ENCODE assay signal across 28 cellular contexts in genomic region chr11:101797335-101797734, GRCh38.
DNase-seq lines count a peak whose midpoint lies in the region; ATAC-seq and TF ChIP-seq lines count a peak whose summit lies in the region.
"Had no signal": no experiment of that assay in that cellular context is flagged by ENCODE, and none has a peak within 500 bp of the region (broad histone marks: within the 10 kb centered on the region; RNA-seq: fewer than 3 reads in every experiment).

No MANE protein-coding gene starts in this region.

- no peaks in the 10 kb centered on the region for H3K79me2 ChIP-seq in osteoblast (ENCODE audit: insufficient read depth, low read length)

- H3K36me3 ChIP-seq in MG63 (no peaks in the 10 kb centered on the region), osteoblast (ENCODE audit: insufficient read depth, low read length) (no peaks in the 10 kb centered on the region)
- H3K36me3 ChIP-seq: BLaER1 treated with 17β-estradiol and CSF1 and Interleukin-3, amounts not matched to agents 10 nM and 100 nM; lower lobe of right lung; sigmoid colon; upper lobe of left lung had no signal

- H4K20me1 ChIP-seq in osteoblast (ENCODE audit: insufficient read depth, low read length), result no peaks in the 10 kb centered on the region
- H4K20me1 ChIP-seq: BLaER1 treated with 17β-estradiol and CSF1 and Interleukin-3, amounts not matched to agents 10 nM and 100 nM had no signal

- peak; percentile 28 for DNase-seq in AG20443 (ENCODE audit: low spot score)
- DNase-seq in MG63, result peak; percentile 28
- DNase-seq in fibroblast of gingiva (ENCODE audit: low read depth), result peak; percentile 44
- DNase-seq in osteoblast (ENCODE audit: insufficient read length, low spot score, missing footprints), result peak; percentile 18
- no peak for DNase-seq in stimulated activated effector memory CD8-positive, alpha-beta T cell treated with anti-CD3 and anti-CD28 coated beads, Interleukin-12 subunit alpha, Interleukin-12 subunit beta, amount 100 ng/mL, for 72 hours (ENCODE audit: low spot score in 2 of 2)
- DNase-seq in activated effector memory CD4-positive, alpha-beta T cell treated with anti-CD3 and anti-CD28 coated beads, Interleukin-2, amount 50 U/mL, for 16 hours, result no peak
- DNase-seq: activated CD4-positive, alpha-beta T cell treated with anti-CD3 and anti-CD28 coated beads for 4 hours; activated naive CD4-positive, alpha-beta T cell treated with Interleukin-2 at 50 U/mL for 16 hours; activated T-cell treated with anti-CD3 and anti-CD28 coated beads, Interleukin-2, amount 50 U/mL, for 4 hours; amygdala; Caco-2; central memory CD4-positive, alpha-beta T cell; dorsolateral prefrontal cortex; H9; lower lobe of right lung; NCI-H2029 treated with DMSO at 0.1 percent for 48 hours; NCI-H345; NCI-H774; sigmoid colon; SK-N-SH; T-helper 17 cell; upper lobe of left lung had no signal

- ATAC-seq in stimulated activated effector memory CD8-positive, alpha-beta T cell treated with anti-CD3 and anti-CD28 coated beads, Interleukin-12 subunit alpha, Interleukin-12 subunit beta, amount 100 ng/mL, for 72 hours, result no peak
- ATAC-seq in HG02571 (IDR thresholded peaks at IDR 0.05; ENCODE audit: unreplicated experiment) (no peak), GM21825 (IDR thresholded peaks at IDR 0.05; ENCODE audit: unreplicated experiment) (no peak)
- ATAC-seq: A549; activated T-cell treated with anti-CD3 and anti-CD28 coated beads, Interleukin-2, amount 50 U/mL, for 4 hours; lower lobe of right lung; T-helper 17 cell had no signal

- no peak overlapping the region for H3K4me3 Mint-ChIP-seq in stimulated activated effector memory CD8-positive, alpha-beta T cell treated with anti-CD3 and anti-CD28 coated beads, Interleukin-12 subunit alpha, Interleukin-12 subunit beta, amount 100 ng/mL, for 72 hours
- H3K4me3 Mint-ChIP-seq: activated T-cell treated with anti-CD3 and anti-CD28 coated beads, Interleukin-2, amount 50 U/mL, for 4 hours; H9; IgD-negative memory B cell; T-helper 17 cell had no signal

- H3K4me2 ChIP-seq in osteoblast (ENCODE audit: insufficient read depth, low read length), result no peak overlapping the region
- H3K4me2 ChIP-seq: A549, SK-N-SH had no signal

- H3K27ac Mint-ChIP-seq in stimulated activated effector memory CD8-positive, alpha-beta T cell treated with anti-CD3 and anti-CD28 coated beads, Interleukin-12 subunit alpha, Interleukin-12 subunit beta, amount 100 ng/mL, for 72 hours, result no peak overlapping the region
- H3K27ac Mint-ChIP-seq: H9, T-helper 17 cell had no signal

- TF ChIP-seq CTCF in osteoblast (IDR thresholded peaks at IDR 0.05; ENCODE audit: extremely low read depth, low read depth, low read length), result no peak

- H3K4me1 ChIP-seq in osteoblast (ENCODE audit: insufficient read depth, low read length), result peaks cover 11% of the 10 kb centered on the region
- H3K4me1 ChIP-seq: A549, lower lobe of right lung, sigmoid colon, upper lobe of left lung had no signal

- peaks cover 9% of the 10 kb centered on the region for H3K9me3 Mint-ChIP-seq in stimulated activated effector memory CD8-positive, alpha-beta T cell treated with anti-CD3 and anti-CD28 coated beads, Interleukin-12 subunit alpha, Interleukin-12 subunit beta, amount 100 ng/mL, for 72 hours

- no peaks in the 10 kb centered on the region for H3K27me3 ChIP-seq in MG63
- no peaks in the 10 kb centered on the region for H3K27me3 ChIP-seq in osteoblast (ENCODE audit: insufficient read depth, low read length)
- H3K27me3 ChIP-seq: BLaER1 treated with 17β-estradiol and CSF1 and Interleukin-3, amounts not matched to agents 10 nM and 100 nM; sigmoid colon; upper lobe of left lung had no signal

- H3K4me3 ChIP-seq in MG63, result no peak overlapping the region
- H3K4me3 ChIP-seq in osteoblast (ENCODE audit: insufficient read depth, low read length), result no peak overlapping the region
- H3K4me3 ChIP-seq: A549; BLaER1 treated with 17β-estradiol and CSF1 and Interleukin-3, amounts not matched to agents 10 nM and 100 nM; dorsolateral prefrontal cortex; lower lobe of right lung; sigmoid colon; upper lobe of left lung had no signal

- peak overlapping the region; percentile 11 for H2AFZ ChIP-seq in osteoblast (ENCODE audit: low read length)

- H3K9me3 ChIP-seq in MG63 (no peaks in the 10 kb centered on the region), osteoblast (ENCODE audit: low read depth, low read length) (no peaks in the 10 kb centered on the region)
- H3K9me3 ChIP-seq: A549, Caco-2, lower lobe of right lung, sigmoid colon, SK-N-SH, upper lobe of left lung had no signal

- H3K36me3 Mint-ChIP-seq in stimulated activated effector memory CD8-positive, alpha-beta T cell treated with anti-CD3 and anti-CD28 coated beads, Interleukin-12 subunit alpha, Interleukin-12 subunit beta, amount 100 ng/mL, for 72 hours, result no peaks in the 10 kb centered on the region

- no peaks in the 10 kb centered on the region for H3K4me1 Mint-ChIP-seq in stimulated activated effector memory CD8-positive, alpha-beta T cell treated with anti-CD3 and anti-CD28 coated beads, Interleukin-12 subunit alpha, Interleukin-12 subunit beta, amount 100 ng/mL, for 72 hours
- H3K4me1 Mint-ChIP-seq: T-helper 17 cell had no signal

- H3K27ac ChIP-seq in osteoblast (ENCODE audit: low read depth, low read length), result no peak overlapping the region
- H3K27ac ChIP-seq: A549; BLaER1 treated with 17β-estradiol and CSF1 and Interleukin-3, amounts not matched to agents 10 nM and 100 nM; dorsolateral prefrontal cortex; HL-60; lower lobe of right lung; sigmoid colon had no signal

Comparison
In these comparisons a context has a peak if more than half of its experiments do, and no peak if none do; other contexts are left out.
1. DNase-seq: peak in AG20443 (single experiment), MG63 (single experiment), fibroblast of gingiva (single experiment) and osteoblast (single experiment); none in stimulated activated effector memory CD8-positive, alpha-beta T cell treated with anti-CD3 and anti-CD28 coated beads, Interleukin-12 subunit alpha, Interleukin-12 subunit beta, amount 100 ng/mL, for 72 hours (0 of 2) and activated effector memory CD4-positive, alpha-beta T cell treated with anti-CD3 and anti-CD28 coated beads, Interleukin-2, amount 50 U/mL, for 16 hours (single experiment).